ENCODE assay signal across 8 cellular contexts in genomic region chr19:15418588-15419412, GRCh38.
A peak's percentile ranks its signal among the peaks of the same experiment; 100 is the strongest.
DNase-seq lines count a peak whose midpoint lies in the region; ATAC-seq and TF ChIP-seq lines count a peak whose summit lies in the region.

A gene with protein sequence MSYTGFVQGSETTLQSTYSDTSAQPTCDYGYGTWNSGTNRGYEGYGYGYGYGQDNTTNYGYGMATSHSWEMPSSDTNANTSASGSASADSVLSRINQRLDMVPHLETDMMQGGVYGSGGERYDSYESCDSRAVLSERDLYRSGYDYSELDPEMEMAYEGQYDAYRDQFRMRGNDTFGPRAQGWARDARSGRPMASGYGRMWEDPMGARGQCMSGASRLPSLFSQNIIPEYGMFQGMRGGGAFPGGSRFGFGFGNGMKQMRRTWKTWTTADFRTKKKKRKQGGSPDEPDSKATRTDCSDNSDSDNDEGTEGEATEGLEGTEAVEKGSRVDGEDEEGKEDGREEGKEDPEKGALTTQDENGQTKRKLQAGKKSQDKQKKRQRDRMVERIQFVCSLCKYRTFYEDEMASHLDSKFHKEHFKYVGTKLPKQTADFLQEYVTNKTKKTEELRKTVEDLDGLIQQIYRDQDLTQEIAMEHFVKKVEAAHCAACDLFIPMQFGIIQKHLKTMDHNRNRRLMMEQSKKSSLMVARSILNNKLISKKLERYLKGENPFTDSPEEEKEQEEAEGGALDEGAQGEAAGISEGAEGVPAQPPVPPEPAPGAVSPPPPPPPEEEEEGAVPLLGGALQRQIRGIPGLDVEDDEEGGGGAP (minus strand): TSS chr19:15418988. CDS start chr19:15418923, 65 bp downstream.

- no peaks in the 10 kb centered on the region for H3K27me3 Mint-ChIP-seq in activated naive CD4-positive, alpha-beta T cell treated with anti-CD3 and anti-CD28 coated beads, Interleukin-2, amount 50 U/mL, for 24 hours

- H3K36me3 Mint-ChIP-seq in activated naive CD4-positive, alpha-beta T cell treated with anti-CD3 and anti-CD28 coated beads, Interleukin-2, amount 50 U/mL, for 24 hours: peaks cover 18% of the 10 kb centered on the region

- peaks cover 40% of the 10 kb centered on the region for H3K4me1 Mint-ChIP-seq in activated naive CD4-positive, alpha-beta T cell treated with anti-CD3 and anti-CD28 coated beads, Interleukin-2, amount 50 U/mL, for 24 hours

- H3K27ac Mint-ChIP-seq in activated naive CD4-positive, alpha-beta T cell treated with anti-CD3 and anti-CD28 coated beads, Interleukin-2, amount 50 U/mL, for 24 hours: peak within 1 kb of the TSS; percentile 95

- DNase-seq in GM10266 (ENCODE audit: extremely low spot score) (peak; percentile 99), NCI-H1092 (lab: John Stamatoyannopoulos, UW) (peak; percentile 99), germinal center (ENCODE audit: low spot score) (peak; percentile 100), non-pigmented ciliary epithelial cell (ENCODE audit: low read depth) (peak; percentile 99), superior temporal gyrus (ENCODE audit: extremely low spot score) (peak; percentile 99)

- ATAC-seq in HG02588 (IDR thresholded peaks at IDR 0.05; ENCODE audit: unreplicated experiment) (peak; percentile 90), SK-N-SH treated with all-trans-retinoic acid at 6 μM for 48 hours (peak; percentile 98)

- H3K4me3 Mint-ChIP-seq in activated naive CD4-positive, alpha-beta T cell treated with anti-CD3 and anti-CD28 coated beads, Interleukin-2, amount 50 U/mL, for 24 hours: peak within 1 kb of the TSS; percentile 96

- H3K9me3 Mint-ChIP-seq in activated naive CD4-positive, alpha-beta T cell treated with anti-CD3 and anti-CD28 coated beads, Interleukin-2, amount 50 U/mL, for 24 hours: no peaks in the 10 kb centered on the region

- TF ChIP-seq CTCF in GM10266 (IDR thresholded peaks at IDR 0.05; ENCODE audit: control insufficient read depth, insufficient read depth, low read depth, missing control alignments): peak; percentile 82

TF ChIP-seq in SK-N-SH treated with all-trans-retinoic acid at 6 μM for 48 hours, 23 proteins besides CTCF, POLR2A, EP300 and RAD21:
- TF ChIP-seq, protein P1, sequence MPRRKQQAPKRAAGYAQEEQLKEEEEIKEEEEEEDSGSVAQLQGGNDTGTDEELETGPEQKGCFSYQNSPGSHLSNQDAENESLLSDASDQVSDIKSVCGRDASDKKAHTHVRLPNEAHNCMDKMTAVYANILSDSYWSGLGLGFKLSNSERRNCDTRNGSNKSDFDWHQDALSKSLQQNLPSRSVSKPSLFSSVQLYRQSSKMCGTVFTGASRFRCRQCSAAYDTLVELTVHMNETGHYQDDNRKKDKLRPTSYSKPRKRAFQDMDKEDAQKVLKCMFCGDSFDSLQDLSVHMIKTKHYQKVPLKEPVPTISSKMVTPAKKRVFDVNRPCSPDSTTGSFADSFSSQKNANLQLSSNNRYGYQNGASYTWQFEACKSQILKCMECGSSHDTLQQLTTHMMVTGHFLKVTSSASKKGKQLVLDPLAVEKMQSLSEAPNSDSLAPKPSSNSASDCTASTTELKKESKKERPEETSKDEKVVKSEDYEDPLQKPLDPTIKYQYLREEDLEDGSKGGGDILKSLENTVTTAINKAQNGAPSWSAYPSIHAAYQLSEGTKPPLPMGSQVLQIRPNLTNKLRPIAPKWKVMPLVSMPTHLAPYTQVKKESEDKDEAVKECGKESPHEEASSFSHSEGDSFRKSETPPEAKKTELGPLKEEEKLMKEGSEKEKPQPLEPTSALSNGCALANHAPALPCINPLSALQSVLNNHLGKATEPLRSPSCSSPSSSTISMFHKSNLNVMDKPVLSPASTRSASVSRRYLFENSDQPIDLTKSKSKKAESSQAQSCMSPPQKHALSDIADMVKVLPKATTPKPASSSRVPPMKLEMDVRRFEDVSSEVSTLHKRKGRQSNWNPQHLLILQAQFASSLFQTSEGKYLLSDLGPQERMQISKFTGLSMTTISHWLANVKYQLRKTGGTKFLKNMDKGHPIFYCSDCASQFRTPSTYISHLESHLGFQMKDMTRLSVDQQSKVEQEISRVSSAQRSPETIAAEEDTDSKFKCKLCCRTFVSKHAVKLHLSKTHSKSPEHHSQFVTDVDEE (CRISPR knock-in tag; IDR thresholded peaks at IDR 0.05): no peak
- TF ChIP-seq ZFP30 (CRISPR knock-in tag; IDR thresholded peaks at IDR 0.05) (no peak), TCF4 (CRISPR knock-in tag; IDR thresholded peaks at IDR 0.05; ENCODE audit: borderline replicate concordance) (no peak), ZC3H10 (CRISPR knock-in tag; IDR thresholded peaks at IDR 0.05) (no peak), OSR1 (CRISPR knock-in tag; IDR thresholded peaks at IDR 0.05) (no peak), ZNF565 (CRISPR knock-in tag; conservative IDR thresholded peaks at IDR 0.05; ENCODE audit: low read depth) (no peak), ESRRG (CRISPR knock-in tag; IDR thresholded peaks at IDR 0.05) (no peak), ZFP3 (CRISPR knock-in tag; IDR thresholded peaks at IDR 0.05) (no peak), PATZ1 (CRISPR knock-in tag; IDR thresholded peaks at IDR 0.05; ENCODE audit: borderline replicate concordance) (no peak), ZNF8 (CRISPR knock-in tag; IDR thresholded peaks at IDR 0.05) (no peak), ZNF70 (CRISPR knock-in tag; IDR thresholded peaks at IDR 0.05) (no peak), SNAI2 (CRISPR knock-in tag; IDR thresholded peaks at IDR 0.05) (no peak), CSDC2 (CRISPR knock-in tag; IDR thresholded peaks at IDR 0.05) (no peak), ARNTL (CRISPR knock-in tag; IDR thresholded peaks at IDR 0.05; ENCODE audit: borderline replicate concordance, low read depth) (no peak), POU6F1 (CRISPR knock-in tag; IDR thresholded peaks at IDR 0.05; ENCODE audit: borderline replicate concordance, low read depth) (no peak), GLIS3 (CRISPR knock-in tag; IDR thresholded peaks at IDR 0.05) (no peak; the same call in 1 of the 2 replicates), TOX (CRISPR knock-in tag; IDR thresholded peaks at IDR 0.05; ENCODE audit: borderline replicate concordance) (no peak)
- TF ChIP-seq, protein P2, sequence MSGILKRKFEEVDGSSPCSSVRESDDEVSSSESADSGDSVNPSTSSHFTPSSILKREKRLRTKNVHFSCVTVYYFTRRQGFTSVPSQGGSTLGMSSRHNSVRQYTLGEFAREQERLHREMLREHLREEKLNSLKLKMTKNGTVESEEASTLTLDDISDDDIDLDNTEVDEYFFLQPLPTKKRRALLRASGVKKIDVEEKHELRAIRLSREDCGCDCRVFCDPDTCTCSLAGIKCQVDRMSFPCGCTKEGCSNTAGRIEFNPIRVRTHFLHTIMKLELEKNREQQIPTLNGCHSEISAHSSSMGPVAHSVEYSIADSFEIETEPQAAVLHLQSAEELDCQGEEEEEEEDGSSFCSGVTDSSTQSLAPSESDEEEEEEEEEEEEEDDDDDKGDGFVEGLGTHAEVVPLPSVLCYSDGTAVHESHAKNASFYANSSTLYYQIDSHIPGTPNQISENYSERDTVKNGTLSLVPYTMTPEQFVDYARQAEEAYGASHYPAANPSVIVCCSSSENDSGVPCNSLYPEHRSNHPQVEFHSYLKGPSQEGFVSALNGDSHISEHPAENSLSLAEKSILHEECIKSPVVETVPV (CRISPR knock-in tag; IDR thresholded peaks at IDR 0.05): no peak; the same call in 1 of the 2 replicates
- TF ChIP-seq, protein P3, sequence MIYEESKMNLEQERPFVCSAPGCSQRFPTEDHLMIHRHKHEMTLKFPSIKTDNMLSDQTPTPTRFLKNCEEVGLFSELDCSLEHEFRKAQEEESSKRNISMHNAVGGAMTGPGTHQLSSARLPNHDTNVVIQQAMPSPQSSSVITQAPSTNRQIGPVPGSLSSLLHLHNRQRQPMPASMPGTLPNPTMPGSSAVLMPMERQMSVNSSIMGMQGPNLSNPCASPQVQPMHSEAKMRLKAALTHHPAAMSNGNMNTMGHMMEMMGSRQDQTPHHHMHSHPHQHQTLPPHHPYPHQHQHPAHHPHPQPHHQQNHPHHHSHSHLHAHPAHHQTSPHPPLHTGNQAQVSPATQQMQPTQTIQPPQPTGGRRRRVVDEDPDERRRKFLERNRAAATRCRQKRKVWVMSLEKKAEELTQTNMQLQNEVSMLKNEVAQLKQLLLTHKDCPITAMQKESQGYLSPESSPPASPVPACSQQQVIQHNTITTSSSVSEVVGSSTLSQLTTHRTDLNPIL (CRISPR knock-in tag; IDR thresholded peaks at IDR 0.05; ENCODE audit: low read depth): no peak
TF ChIP-seq in SK-N-SH treated with all-trans-retinoic acid at 6 μM for 48 hours: peak in this region for 0.

Comparison
In these comparisons a context has a peak if more than half of its experiments do, and no peak if none do; other contexts are left out.
1. Peak in every context shown above with its lines: DNase-seq and ATAC-seq.